ENCODE assay signal across 22 cellular contexts in the genomic region with DNA sequence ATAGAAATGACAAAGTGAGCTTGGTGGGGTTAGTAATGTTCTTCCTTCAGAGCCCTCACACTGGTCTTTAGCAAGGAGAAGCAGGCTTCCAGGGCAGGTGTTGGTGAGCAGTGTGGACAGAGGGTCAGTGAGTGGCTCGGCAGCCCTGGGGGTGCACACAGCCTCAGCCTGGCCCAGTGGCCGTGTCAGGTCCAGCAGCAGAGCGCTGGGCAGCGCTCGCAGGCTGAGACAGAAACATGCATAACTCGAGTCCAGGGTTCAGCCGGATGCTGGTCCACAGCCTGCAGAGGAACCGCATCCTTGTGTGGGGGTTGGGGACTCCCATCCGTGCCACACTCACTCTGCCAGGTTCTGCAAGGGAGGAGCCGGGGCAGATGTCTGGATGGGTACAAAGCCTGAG. TPM values are rescaled to one million over a fixed set of nuclear protein-coding genes. Genes with fewer than 3 reads are reported as not detected.
A peak's percentile ranks its signal among the peaks of the same experiment; 100 is the strongest.
DNase-seq lines count a peak whose midpoint lies in the region; ATAC-seq, FAIRE-seq and TF ChIP-seq lines count a peak whose summit lies in the region.
"Had no signal": no experiment of that assay in that cellular context is flagged by ENCODE, and none has a peak within 500 bp of the region (broad histone marks: within the 10 kb centered on the region; RNA-seq: fewer than 3 reads in every experiment).

No MANE protein-coding gene starts in this region.

- no peaks in the 10 kb centered on the region for H3K4me1 ChIP-seq in HepG2 (ENCODE audit: insufficient read depth, low read length)
- no peaks in the 10 kb centered on the region for H3K4me1 ChIP-seq in right lobe of liver
- H3K4me1 ChIP-seq in neuronal stem cell (ENCODE audit: control insufficient read depth in 2 of 2, insufficient read depth in 1 of 2, low read depth in 1 of 2, low read length in 2 of 2): no peaks in the 10 kb centered on the region

- H2AK5ac ChIP-seq in neuronal stem cell (ENCODE audit: low read depth, low read length): no peak overlapping the region

- H3K9ac ChIP-seq in HepG2 (ENCODE audit: insufficient read depth, low read depth, low read length): no peak overlapping the region
- H3K9ac ChIP-seq in neuronal stem cell (ENCODE audit: low read depth, low read length, poor library complexity): peak overlapping the region; percentile 32
- H3K9ac ChIP-seq: KMS-11 had no signal

- no peaks in the 10 kb centered on the region for H3K9me3 ChIP-seq in HepG2 (ENCODE audit: low read length)
- H3K9me3 ChIP-seq in right lobe of liver: no peaks in the 10 kb centered on the region
- no peaks in the 10 kb centered on the region for H3K9me3 ChIP-seq in neuronal stem cell (replicated peaks in 1 of 2; ENCODE audit: control insufficient read depth in 2 of 2, insufficient read depth in 1 of 2, low read depth in 1 of 2, low read length in 2 of 2)

- no peak overlapping the region for H3K4ac ChIP-seq in neuronal stem cell (ENCODE audit: low read length)

- in situ Hi-C loops in HepG2 (cut with HindIII; ENCODE audit: extremely low pct_ligation_motif_present, low pct_unique_long_range_greater_than_20kb): no loop called here

- DNase-seq in HepG2 (ENCODE audit: low spot score) (no peak), right lobe of liver (no peak), neuronal stem cell (ENCODE audit: low spot score) (no peak), SKM-1 treated with dmso at 0.1 percent for 144 hours (lab: John Stamatoyannopoulos, UW; ENCODE audit: unreplicated experiment) (no peak)
- DNase-seq: EL, GF-D8, NCI-H1092 treated with DMSO at 0.1 percent for 48 hours, NCI-H146, NCI-H2029, NCI-H2227 treated with DMSO at 0.1 percent for 48 hours, NCI-H510A treated with DMSO at 0.1 percent for 48 hours, NCI-H748 treated with DMSO at 0.1 percent for 48 hours had no signal

- no peak for TF ChIP-seq RAD21 in HepG2 (CRISPR knock-in tag; IDR thresholded peaks at IDR 0.05)

- no peak overlapping the region for H4K8ac ChIP-seq in neuronal stem cell (ENCODE audit: low read depth, low read length)

- no peak overlapping the region for H3K14ac ChIP-seq in neuronal stem cell (ENCODE audit: low read length)

- CTCF ChIA-PET in HepG2 (lab: Yijun Ruan, JAX; ENCODE audit: low intra/inter-chr PET ratio, low total read pairs): no interaction called here

- BruUV-seq in HepG2 (replicated peaks; lab: Mats Ljungman, UMichigan): TSS peak; percentile 37

- H3K27me3 ChIP-seq in HepG2 (ENCODE audit: control insufficient read depth in 1 of 2, insufficient read depth in 2 of 2, low read length in 2 of 2) (no peaks in the 10 kb centered on the region), right lobe of liver (no peaks in the 10 kb centered on the region), neuronal stem cell (ENCODE audit: control insufficient read depth in 3 of 3, insufficient read depth in 3 of 3, low read depth in 1 of 3, low read length in 3 of 3) (no peaks in the 10 kb centered on the region)

- no peak overlapping the region for H2BK12ac ChIP-seq in neuronal stem cell (ENCODE audit: low read length)

- peaks cover 7 to 34% of the 10 kb centered on the region in 2 experiments; a peak in 4 of 5 replicates for H3K36me3 ChIP-seq in HepG2 (replicated peaks in 1 of 2; ENCODE audit: control insufficient read depth in 1 of 2, insufficient read depth in 2 of 2, low read length in 2 of 2)
- H3K36me3 ChIP-seq in right lobe of liver: peaks cover 0 to 34% (median 1%) of the 10 kb centered on the region in 4 donors
- H3K36me3 ChIP-seq in neuronal stem cell (replicated peaks in 1 of 2; ENCODE audit: control insufficient read depth in 2 of 2, insufficient read depth in 2 of 2, low read length in 2 of 2): peaks cover 21 to 85% of the 10 kb centered on the region in 2 donors

- no peak overlapping the region for H3K18ac ChIP-seq in neuronal stem cell (ENCODE audit: low read length)

- POLR2A ChIA-PET in HepG2 (lab: Yijun Ruan, JAX): no interaction called here

- TF ChIP-seq CTCF in HepG2 (CRISPR knock-in tag; IDR thresholded peaks at IDR 0.05) (no peak), right lobe of liver (IDR thresholded peaks at IDR 0.05) (no peak)

- no peak overlapping the region for H4K91ac ChIP-seq in neuronal stem cell (ENCODE audit: low read depth, low read length, poor library complexity)

- H3K4me2 ChIP-seq in HepG2 (ENCODE audit: low read depth, low read length): no peak overlapping the region
- no peak overlapping the region for H3K4me2 ChIP-seq in neuronal stem cell (ENCODE audit: insufficient read depth, low read length, poor library complexity, severe bottlenecking)
- H3K4me2 ChIP-seq: KMS-11 had no signal

- H3K79me1 ChIP-seq in neuronal stem cell (ENCODE audit: low read depth, low read length): no peaks in the 10 kb centered on the region

- H2BK5ac ChIP-seq in neuronal stem cell (ENCODE audit: low read length): no peak overlapping the region

- H3K23ac ChIP-seq in neuronal stem cell (ENCODE audit: low read depth, low read length, poor library complexity): peak overlapping the region; percentile 20

- TF ChIP-seq EP300 in HepG2 (IDR thresholded peaks at IDR 0.05; ENCODE audit: low read depth in 2 of 2, low read length in 2 of 2): no peak
- no peak for TF ChIP-seq EP300 in HepG2 (CRISPR knock-in tag; IDR thresholded peaks at IDR 0.05; ENCODE audit: borderline replicate concordance)

- H4K20me1 ChIP-seq in HepG2 (ENCODE audit: insufficient read depth, low read length): no peaks in the 10 kb centered on the region; the same call in 1 of the 2 replicates

- ATAC-seq in HepG2: peak; percentile 5; the same call in 1 of the 3 replicates
- no peak for ATAC-seq in right lobe of liver
- ATAC-seq in GM19351 (IDR thresholded peaks at IDR 0.05; ENCODE audit: unreplicated experiment): no peak
- ATAC-seq: HCT116, Panc1 had no signal

- no peak for FAIRE-seq in HepG2 (lab: Jason Lieb, UNC)
- FAIRE-seq: A204.1, GM19239, H1 had no signal

- H3K27ac ChIP-seq in HepG2 (ENCODE audit: extremely low read length, insufficient read depth, low read length) (no peak overlapping the region), right lobe of liver (no peak overlapping the region), neuronal stem cell (replicated peaks; ENCODE audit: low read length) (no peak overlapping the region)
- H3K27ac ChIP-seq: HL-60, KMS-11 had no signal

- H3K4me3 ChIP-seq in HepG2 (replicated peaks in 1 of 3; ENCODE audit: insufficient read depth in 1 of 3, low read depth in 2 of 3, low read length in 3 of 3) (no peak overlapping the region), right lobe of liver (no peak overlapping the region), neuronal stem cell (ENCODE audit: low read length in 2 of 2) (no peak overlapping the region)

- H2BK120ac ChIP-seq in neuronal stem cell (ENCODE audit: low read depth, low read length): no peak overlapping the region

- H2AFZ ChIP-seq in HepG2 (ENCODE audit: low read length) (no peak overlapping the region), neuronal stem cell (ENCODE audit: low read length) (no peak overlapping the region)

- intact Hi-C loops in HepG2 (cut with micrococcal nuclease; ENCODE audit: unreplicated experiment) (no loop called here), right lobe of liver (cut with DNase I) (no loop called here)

- TF ChIP-seq POLR2A in HepG2 (IDR thresholded peaks at IDR 0.05; ENCODE audit: insufficient read depth in 1 of 2, low read depth in 2 of 2, low read length in 2 of 2): no peak
- TF ChIP-seq POLR2A in right lobe of liver (IDR thresholded peaks at IDR 0.05): no peak

- WGBS in HepG2 (ENCODE audit: low lambda C conversion rate): no CpG with 5 or more reads among the region's 10 CpGs
- WGBS in right lobe of liver (ENCODE audit: insufficient coverage, low coverage, low lambda C conversion rate, missing lambda C conversion rate): no CpG with 5 or more reads among the region's 10 CpGs
- no CpG with 5 or more reads among the region's 10 CpGs for WGBS in neuronal stem cell (ENCODE audit: extremely low coverage in 2 of 2, insufficient read length in 2 of 2, insufficient replicate concordance in 1 of 2), 2 donors

- H3K79me2 ChIP-seq in HepG2 (ENCODE audit: insufficient read depth, low read length): no peaks in the 10 kb centered on the region

- H2BK15ac ChIP-seq in neuronal stem cell (ENCODE audit: low read length): no peak overlapping the region

RNA-seq across cellular contexts. Expression of a gene that starts 11.0 kb away (rescaled TPM):
- total RNA-seq in HepG2 (2016; rRNA removed; fragmentation: Illumina TruSeq; extraction: Trizol) (2.1 and 2.5 TPM in 2 replicates), right lobe of liver (under 1 TPM; 0.20 to 0.98 (median 0.37) TPM)
- 0.61 and 1.3 TPM in 2 replicates for total RNA-seq in HepG2 (2016; cell fraction: cytosol; rRNA removed; fragmentation: Illumina TruSeq; extraction: Trizol; ENCODE audit: low read depth)
- 1.9 and 2.0 TPM in 2 replicates for total RNA-seq in HepG2 (2016; cell fraction: insoluble cytoplasmic fraction; rRNA removed; fragmentation: Illumina TruSeq; extraction: Trizol)
- total RNA-seq in HepG2 (2016; cell fraction: membrane; rRNA removed; fragmentation: Illumina TruSeq; extraction: Trizol): 3.2 and 3.3 TPM in 2 replicates
- total RNA-seq in HepG2 (2016; cell fraction: nucleus; rRNA removed; fragmentation: Illumina TruSeq; extraction: Trizol): 1.5 and 1.9 TPM in 2 replicates
- 6.2 and 10.8 TPM in 2 replicates for polyA plus RNA-seq in HepG2 (2011; rRNA removed)
- 7.2 and 8.2 TPM in 2 replicates for polyA plus RNA-seq in HepG2 (2011; cell fraction: cytosol; rRNA removed)
- polyA plus RNA-seq in HepG2 (2011; cell fraction: nucleus; rRNA removed): 4.4 and 5.8 TPM in 2 replicates
- 4.2 and 5.1 TPM in 2 replicates for polyA plus RNA-seq in HepG2 (2012)
- polyA plus RNA-seq in HepG2 (2016; cell fraction: cytosol; fragmentation: Illumina TruSeq; extraction: Trizol; ENCODE audit: low read depth): 1.6 and 1.7 TPM in 2 replicates
- 3.6 and 4.7 TPM in 2 replicates for polyA plus RNA-seq in HepG2 (2016; cell fraction: insoluble cytoplasmic fraction; fragmentation: Illumina TruSeq; extraction: Trizol; ENCODE audit: low read depth)
- 4.5 and 5.2 TPM in 2 replicates for polyA plus RNA-seq in HepG2 (2016; cell fraction: membrane; fragmentation: Illumina TruSeq; extraction: Trizol; ENCODE audit: low read depth)
- 3.6 and 4.1 TPM in 2 replicates for polyA plus RNA-seq in HepG2 (2016; cell fraction: nucleus; fragmentation: Illumina TruSeq; extraction: Trizol; ENCODE audit: insufficient read depth, low read depth)
- 0.16 and 14.3 TPM in 2 replicates for polyA minus RNA-seq in HepG2 (2011; rRNA and poly(A)+ RNA removed; ENCODE audit: low replicate concordance)
- 6.0 and 8.6 TPM in 2 replicates for polyA minus RNA-seq in HepG2 (2011; cell fraction: cytosol; rRNA and poly(A)+ RNA removed)
- polyA minus RNA-seq in HepG2 (2011; cell fraction: nucleus; rRNA and poly(A)+ RNA removed): 1.7 and 2.9 TPM in 2 replicates
- polyA plus RNA-seq in neuronal stem cell (2013, experiment 1 of 2): 5.3 TPM
- polyA plus RNA-seq in neuronal stem cell (2013, experiment 2 of 2): 5.4 TPM
- polyA plus RNA-seq: CD14-positive monocyte had no signal

RNA-seq across cellular contexts. Expression of a gene that starts 14.6 kb away (rescaled TPM):
- total RNA-seq in HepG2 (2016; rRNA removed; fragmentation: Illumina TruSeq; extraction: Trizol) (8.7 and 16.3 TPM in 2 replicates), right lobe of liver (10 to 100 TPM; 10.2 to 16.6 (median 14.0) TPM)
- 6.0 and 7.2 TPM in 2 replicates for total RNA-seq in HepG2 (2016; cell fraction: cytosol; rRNA removed; fragmentation: Illumina TruSeq; extraction: Trizol; ENCODE audit: low read depth)
- 9.9 and 14.0 TPM in 2 replicates for total RNA-seq in HepG2 (2016; cell fraction: insoluble cytoplasmic fraction; rRNA removed; fragmentation: Illumina TruSeq; extraction: Trizol)
- total RNA-seq in HepG2 (2016; cell fraction: membrane; rRNA removed; fragmentation: Illumina TruSeq; extraction: Trizol): 11.2 and 14.4 TPM in 2 replicates
- total RNA-seq in HepG2 (2016; cell fraction: nucleus; rRNA removed; fragmentation: Illumina TruSeq; extraction: Trizol): 11.9 and 12.9 TPM in 2 replicates
- 23.3 and 25.7 TPM in 2 replicates for polyA plus RNA-seq in HepG2 (2011; rRNA removed)
- 20.5 and 21.6 TPM in 2 replicates for polyA plus RNA-seq in HepG2 (2011; cell fraction: cytosol; rRNA removed)
- polyA plus RNA-seq in HepG2 (2011; cell fraction: nucleus; rRNA removed): 35.7 and 36.4 TPM in 2 replicates
- 15.0 and 22.4 TPM in 2 replicates for polyA plus RNA-seq in HepG2 (2012)
- polyA plus RNA-seq in HepG2 (2016; cell fraction: cytosol; fragmentation: Illumina TruSeq; extraction: Trizol; ENCODE audit: low read depth): 8.3 and 10.5 TPM in 2 replicates
- 14.6 and 18.9 TPM in 2 replicates for polyA plus RNA-seq in HepG2 (2016; cell fraction: insoluble cytoplasmic fraction; fragmentation: Illumina TruSeq; extraction: Trizol; ENCODE audit: low read depth)
- 17.1 and 18.2 TPM in 2 replicates for polyA plus RNA-seq in HepG2 (2016; cell fraction: membrane; fragmentation: Illumina TruSeq; extraction: Trizol; ENCODE audit: low read depth)
- 25.3 and 31.3 TPM in 2 replicates for polyA plus RNA-seq in HepG2 (2016; cell fraction: nucleus; fragmentation: Illumina TruSeq; extraction: Trizol; ENCODE audit: insufficient read depth, low read depth)
- polyA minus RNA-seq in HepG2 (2011; rRNA and poly(A)+ RNA removed; ENCODE audit: low replicate concordance): 22.2 and 22.4 TPM in 2 replicates
- polyA minus RNA-seq in HepG2 (2011; cell fraction: cytosol; rRNA and poly(A)+ RNA removed): 9.6 and 10.0 TPM in 2 replicates
- 11.3 and 12.3 TPM in 2 replicates for polyA minus RNA-seq in HepG2 (2011; cell fraction: nucleus; rRNA and poly(A)+ RNA removed)
- 24.9 TPM for polyA plus RNA-seq in neuronal stem cell (2013, experiment 1 of 2)
- 25.4 TPM for polyA plus RNA-seq in neuronal stem cell (2013, experiment 2 of 2)

RNA-seq across cellular contexts. Expression of a gene that starts 27.2 kb away (rescaled TPM):
- 65.4 and 83.2 TPM in 2 replicates for total RNA-seq in HepG2 (2016; rRNA removed; fragmentation: Illumina TruSeq; extraction: Trizol)
- total RNA-seq in HepG2 (2016; cell fraction: cytosol; rRNA removed; fragmentation: Illumina TruSeq; extraction: Trizol; ENCODE audit: low read depth): 226 and 246 TPM in 2 replicates
- 68.5 and 81.1 TPM in 2 replicates for total RNA-seq in HepG2 (2016; cell fraction: insoluble cytoplasmic fraction; rRNA removed; fragmentation: Illumina TruSeq; extraction: Trizol)
- total RNA-seq in HepG2 (2016; cell fraction: membrane; rRNA removed; fragmentation: Illumina TruSeq; extraction: Trizol): 224 and 257 TPM in 2 replicates
- 64.6 and 66.3 TPM in 2 replicates for total RNA-seq in HepG2 (2016; cell fraction: nucleus; rRNA removed; fragmentation: Illumina TruSeq; extraction: Trizol)
- 164 and 188 TPM in 2 replicates for polyA plus RNA-seq in HepG2 (2011; rRNA removed)
- 211 and 259 TPM in 2 replicates for polyA plus RNA-seq in HepG2 (2011; cell fraction: cytosol; rRNA removed)
- polyA plus RNA-seq in HepG2 (2011; cell fraction: nucleus; rRNA removed): 123 and 147 TPM in 2 replicates
- 113 and 117 TPM in 2 replicates for polyA plus RNA-seq in HepG2 (2012)
- 267 and 344 TPM in 2 replicates for polyA plus RNA-seq in HepG2 (2016; cell fraction: cytosol; fragmentation: Illumina TruSeq; extraction: Trizol; ENCODE audit: low read depth)
- 67.4 and 79.0 TPM in 2 replicates for polyA plus RNA-seq in HepG2 (2016; cell fraction: insoluble cytoplasmic fraction; fragmentation: Illumina TruSeq; extraction: Trizol; ENCODE audit: low read depth)
- polyA plus RNA-seq in HepG2 (2016; cell fraction: membrane; fragmentation: Illumina TruSeq; extraction: Trizol; ENCODE audit: low read depth): 232 and 277 TPM in 2 replicates
- 95.8 and 95.9 TPM in 2 replicates for polyA plus RNA-seq in HepG2 (2016; cell fraction: nucleus; fragmentation: Illumina TruSeq; extraction: Trizol; ENCODE audit: insufficient read depth, low read depth)
- polyA minus RNA-seq in HepG2 (2011; rRNA and poly(A)+ RNA removed; ENCODE audit: low replicate concordance): 201 and 369 TPM in 2 replicates
- 60.4 and 76.0 TPM in 2 replicates for polyA minus RNA-seq in HepG2 (2011; cell fraction: cytosol; rRNA and poly(A)+ RNA removed)
- polyA minus RNA-seq in HepG2 (2011; cell fraction: nucleus; rRNA and poly(A)+ RNA removed): 68.5 and 88.6 TPM in 2 replicates
- total RNA-seq in right lobe of liver: 10 to 100 TPM; 27.9 to 48.5 (median 36.9) TPM
- 82.1 TPM for polyA plus RNA-seq in neuronal stem cell (2013, experiment 1 of 2)
- polyA plus RNA-seq in neuronal stem cell (2013, experiment 2 of 2): 82.2 TPM

RNA-seq across cellular contexts. Expression of a gene that starts 32.7 kb away (rescaled TPM):
- 5.3 and 9.9 TPM in 2 replicates for total RNA-seq in HepG2 (2016; rRNA removed; fragmentation: Illumina TruSeq; extraction: Trizol)
- total RNA-seq in HepG2 (2016; cell fraction: cytosol; rRNA removed; fragmentation: Illumina TruSeq; extraction: Trizol; ENCODE audit: low read depth): 1.4 and 1.9 TPM in 2 replicates
- 3.8 and 8.2 TPM in 2 replicates for total RNA-seq in HepG2 (2016; cell fraction: insoluble cytoplasmic fraction; rRNA removed; fragmentation: Illumina TruSeq; extraction: Trizol)
- 1.5 and 1.9 TPM in 2 replicates for total RNA-seq in HepG2 (2016; cell fraction: membrane; rRNA removed; fragmentation: Illumina TruSeq; extraction: Trizol)
- total RNA-seq in HepG2 (2016; cell fraction: nucleus; rRNA removed; fragmentation: Illumina TruSeq; extraction: Trizol): 6.6 and 7.7 TPM in 2 replicates
- 4.3 and 5.6 TPM in 2 replicates for polyA plus RNA-seq in HepG2 (2011; rRNA removed)
- 2.3 and 3.2 TPM in 2 replicates for polyA plus RNA-seq in HepG2 (2011; cell fraction: cytosol; rRNA removed)
- 35.5 and 38.7 TPM in 2 replicates for polyA plus RNA-seq in HepG2 (2011; cell fraction: nucleus; rRNA removed)
- polyA plus RNA-seq in HepG2 (2012): 10.3 and 12.2 TPM in 2 replicates
- polyA plus RNA-seq in HepG2 (2016; cell fraction: cytosol; fragmentation: Illumina TruSeq; extraction: Trizol; ENCODE audit: low read depth): 0.19 and 0.27 TPM in 2 replicates
- 3.8 and 4.0 TPM in 2 replicates for polyA plus RNA-seq in HepG2 (2016; cell fraction: insoluble cytoplasmic fraction; fragmentation: Illumina TruSeq; extraction: Trizol; ENCODE audit: low read depth)
- polyA plus RNA-seq in HepG2 (2016; cell fraction: membrane; fragmentation: Illumina TruSeq; extraction: Trizol; ENCODE audit: low read depth): 0.60 and 1.1 TPM in 2 replicates
- polyA plus RNA-seq in HepG2 (2016; cell fraction: nucleus; fragmentation: Illumina TruSeq; extraction: Trizol; ENCODE audit: insufficient read depth, low read depth): 31.1 and 32.1 TPM in 2 replicates
- polyA minus RNA-seq in HepG2 (2011; rRNA and poly(A)+ RNA removed; ENCODE audit: low replicate concordance): 4.5 and 7.7 TPM in 2 replicates
- 3.2 and 3.8 TPM in 2 replicates for polyA minus RNA-seq in HepG2 (2011; cell fraction: cytosol; rRNA and poly(A)+ RNA removed)
- polyA minus RNA-seq in HepG2 (2011; cell fraction: nucleus; rRNA and poly(A)+ RNA removed): 5.9 and 7.0 TPM in 2 replicates
- 10 to 100 TPM in 4 of 6 experiments, 1 to 10 TPM in 2; 9.5 to 25.1 (median 15.2) TPM for total RNA-seq in right lobe of liver
- 11.1 TPM for polyA plus RNA-seq in neuronal stem cell (2013, experiment 1 of 2)
- 10.9 TPM for polyA plus RNA-seq in neuronal stem cell (2013, experiment 2 of 2)

RNA-seq across cellular contexts. Expression of a gene that starts 53.2 kb away (rescaled TPM):
- total RNA-seq in HepG2 (2016; rRNA removed; fragmentation: Illumina TruSeq; extraction: Trizol) (not detected in 2 replicates), right lobe of liver (under 1 TPM in 2 of 6 experiments, not detected in 4; 0.05 to 0.07 TPM)
- not detected in 2 replicates for total RNA-seq in HepG2 (2016; cell fraction: cytosol; rRNA removed; fragmentation: Illumina TruSeq; extraction: Trizol; ENCODE audit: low read depth)
- total RNA-seq in HepG2 (2016; cell fraction: insoluble cytoplasmic fraction; rRNA removed; fragmentation: Illumina TruSeq; extraction: Trizol): 0.04 TPM in 1 of 2 replicates, not detected in the other
- total RNA-seq in HepG2 (2016; cell fraction: membrane; rRNA removed; fragmentation: Illumina TruSeq; extraction: Trizol): not detected in 2 replicates
- not detected in 2 replicates for total RNA-seq in HepG2 (2016; cell fraction: nucleus; rRNA removed; fragmentation: Illumina TruSeq; extraction: Trizol)
- 0.03 TPM in 1 of 2 replicates, not detected in the other for polyA plus RNA-seq in HepG2 (2011; rRNA removed)
- polyA plus RNA-seq in HepG2 (2011; cell fraction: cytosol; rRNA removed): 0.01 TPM in 1 of 2 replicates, not detected in the other
- 0.27 and 0.42 TPM in 2 replicates for polyA plus RNA-seq in HepG2 (2011; cell fraction: nucleus; rRNA removed)
- polyA plus RNA-seq in HepG2 (2012): not detected in 2 replicates
- not detected in 2 replicates for polyA plus RNA-seq in HepG2 (2016; cell fraction: cytosol; fragmentation: Illumina TruSeq; extraction: Trizol; ENCODE audit: low read depth)
- not detected in 2 replicates for polyA plus RNA-seq in HepG2 (2016; cell fraction: insoluble cytoplasmic fraction; fragmentation: Illumina TruSeq; extraction: Trizol; ENCODE audit: low read depth)
- polyA plus RNA-seq in HepG2 (2016; cell fraction: membrane; fragmentation: Illumina TruSeq; extraction: Trizol; ENCODE audit: low read depth): not detected in 2 replicates
- polyA plus RNA-seq in HepG2 (2016; cell fraction: nucleus; fragmentation: Illumina TruSeq; extraction: Trizol; ENCODE audit: insufficient read depth, low read depth): not detected in 2 replicates
- 0.20 TPM in 1 of 2 replicates, not detected in the other for polyA minus RNA-seq in HepG2 (2011; rRNA and poly(A)+ RNA removed; ENCODE audit: low replicate concordance)
- polyA minus RNA-seq in HepG2 (2011; cell fraction: cytosol; rRNA and poly(A)+ RNA removed): not detected in 2 replicates
- 0.13 and 0.25 TPM in 2 replicates for polyA minus RNA-seq in HepG2 (2011; cell fraction: nucleus; rRNA and poly(A)+ RNA removed)
- polyA plus RNA-seq in neuronal stem cell (2013, experiment 1 of 2): 0.33 TPM
- polyA plus RNA-seq in neuronal stem cell (2013, experiment 2 of 2): 0.30 TPM
- total RNA-seq: HT-29 had no signal
- polyA plus RNA-seq: CD14-positive monocyte had no signal
